ENCODE assay signal across 1 cellular context in the genomic region with DNA sequence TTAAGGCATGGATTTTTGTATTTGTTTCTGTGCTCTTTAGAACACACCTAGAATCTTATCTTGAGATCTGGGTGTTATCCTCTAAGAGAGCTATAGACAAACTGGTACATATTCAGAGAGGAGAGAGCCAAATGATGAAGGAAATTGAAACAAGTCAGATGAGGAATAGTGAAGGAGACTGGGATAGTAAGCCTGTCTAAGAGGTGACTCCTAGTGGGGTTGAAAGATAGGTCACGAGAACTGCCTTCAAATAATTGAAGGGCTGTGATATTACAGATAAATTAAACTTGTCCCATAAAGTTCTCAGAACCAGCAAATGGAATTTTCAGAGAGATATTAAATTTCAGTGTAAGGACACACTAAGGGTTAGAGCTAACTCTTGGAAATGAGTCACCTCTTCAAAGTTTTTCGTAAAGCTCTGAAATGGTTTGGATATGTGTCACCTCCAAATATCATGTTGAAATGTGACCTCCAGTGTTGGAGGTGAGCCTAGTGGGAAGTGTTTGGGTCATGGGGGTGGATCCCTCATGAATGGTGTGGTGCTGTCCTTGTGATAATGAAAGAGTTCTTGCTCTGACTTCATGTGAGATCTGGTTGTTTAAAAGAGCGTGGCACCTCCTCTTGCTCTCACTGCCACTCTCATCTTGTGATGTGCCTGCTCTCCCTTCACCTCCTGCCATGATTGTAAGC.
TF ChIP-seq lines count a peak whose summit lies in the region.

No MANE protein-coding gene starts in this region.

TF ChIP-seq in HCT116, 20 proteins besides CTCF, POLR2A, EP300 and RAD21 (continued from another document):
- TF ChIP-seq TCF7L2 (IDR thresholded peaks at IDR 0.05; ENCODE audit: borderline replicate concordance, extremely low read depth, insufficient read depth, insufficient read length) = peak; percentile 60
- no peak for TF ChIP-seq ELF1 (IDR thresholded peaks at IDR 0.05; ENCODE audit: borderline replicate concordance, low read depth)
- peak; percentile 83; the same call in 1 of the 2 replicates for TF ChIP-seq CBX3 (IDR thresholded peaks at IDR 0.05; ENCODE audit: low read depth)
- TF ChIP-seq EZH2phosphoT487 (IDR thresholded peaks at IDR 0.05; ENCODE audit: borderline replicate concordance) = no peak
- peak; percentile 77 for TF ChIP-seq SP1 (IDR thresholded peaks at IDR 0.05; ENCODE audit: low read depth)
- TF ChIP-seq ZFX (IDR thresholded peaks at IDR 0.05) = no peak
- TF ChIP-seq, protein P1, sequence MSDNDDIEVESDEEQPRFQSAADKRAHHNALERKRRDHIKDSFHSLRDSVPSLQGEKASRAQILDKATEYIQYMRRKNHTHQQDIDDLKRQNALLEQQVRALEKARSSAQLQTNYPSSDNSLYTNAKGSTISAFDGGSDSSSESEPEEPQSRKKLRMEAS (IDR thresholded peaks at IDR 0.05) = peak; percentile 50
- peak; percentile 90 for TF ChIP-seq CEBPB (IDR thresholded peaks at IDR 0.05; ENCODE audit: low read depth)
- TF ChIP-seq ZNF274 (IDR thresholded peaks at IDR 0.05; ENCODE audit: low read depth, low read length) = no peak
- TF ChIP-seq JUND (IDR thresholded peaks at IDR 0.05) = peak; percentile 96
